Comparison of ENCODE assay signal across 20 cellular contexts in genomic region chr4:1822568-1823544, GRCh38. TPM values are rescaled to one million over a fixed set of nuclear protein-coding genes. Genes with fewer than 3 reads are reported as not detected.
DNase-seq lines count a peak whose midpoint lies in the region; ATAC-seq, FAIRE-seq and TF ChIP-seq lines count a peak whose summit lies in the region.
"Had no signal": no experiment of that assay in that cellular context is flagged by ENCODE, and none has a peak within 500 bp of the region (broad histone marks: within the 10 kb centered on the region; RNA-seq: fewer than 3 reads in every experiment).

No MANE protein-coding gene starts in this region.

- H3K27ac ChIP-seq in right cardiac atrium (ENCODE audit: low read length) (no peak overlapping the region), HepG2 (ENCODE audit: extremely low read length, insufficient read depth, low read length) (no peak overlapping the region)
- H3K27ac ChIP-seq: 22Rv1, A549, C4-2B had no signal

- ATAC-seq in right cardiac atrium: no peak
- ATAC-seq in HepG2: no peak
- ATAC-seq: A549 had no signal

- TF ChIP-seq POLR2A in HepG2 (IDR thresholded peaks at IDR 0.05; ENCODE audit: insufficient read depth in 1 of 2, low read depth in 2 of 2, low read length in 2 of 2): no peak

- POLR2A ChIA-PET in HepG2 (lab: Yijun Ruan, JAX): no interaction called here

- H3K9ac ChIP-seq in HepG2 (ENCODE audit: insufficient read depth, low read depth, low read length): no peak overlapping the region

- H3K36me3 ChIP-seq in HepG2 (replicated peaks in 1 of 2; ENCODE audit: control insufficient read depth in 1 of 2, insufficient read depth in 2 of 2, low read length in 2 of 2): peaks cover 27 to 51% of the 10 kb centered on the region in 2 experiments

- CTCF ChIA-PET in HepG2 (lab: Yijun Ruan, JAX; ENCODE audit: low intra/inter-chr PET ratio, low total read pairs): interaction anchor here (0.8 kb wide), 1 partner anchor 8 kb away, joined by 3 read pairs; no protein-coding TSS in a partner anchor

- intact Hi-C loops in right cardiac atrium (cut with DNase I) (no loop called here), cardiac septum (cut with DNase I) (no loop called here), HepG2 (cut with micrococcal nuclease; ENCODE audit: unreplicated experiment) (no loop called here)

- BruUV-seq in HepG2 (replicated peaks; lab: Mats Ljungman, UMichigan): no TSS peak

- H3K4me3 Mint-ChIP-seq in osteocyte (ENCODE audit: unreplicated experiment): no peak overlapping the region
- H3K4me3 Mint-ChIP-seq: CD4-positive, alpha-beta T cell; H9 had no signal

- H3K9me3 ChIP-seq in right cardiac atrium (ENCODE audit: control insufficient read depth, low read length): no peaks in the 10 kb centered on the region
- H3K9me3 ChIP-seq in HepG2 (ENCODE audit: low read length): no peaks in the 10 kb centered on the region
- H3K9me3 ChIP-seq: A549, Caco-2 had no signal

- DNase-seq in right cardiac atrium (peak in 2 of 3 donors; percentile 46 to 50), cardiac septum (ENCODE audit: low spot score) (no peak), HepG2 (ENCODE audit: low spot score) (no peak), osteocyte (ENCODE audit: extremely low spot score, unreplicated experiment) (peak; percentile 80), GM19238 (ENCODE audit: insufficient read length, low spot score) (no peak), frontal cortex (ENCODE audit: low spot score in 2 of 2) (no peak), NCI-H2081 (lab: John Stamatoyannopoulos, UW) (no peak)
- DNase-seq: AML-193; Caco-2; CD4-positive, alpha-beta T cell; DMS79; GDM1; H9 had no signal

- H2AFZ ChIP-seq in HepG2 (ENCODE audit: low read length): no peak overlapping the region

- H3K4me1 ChIP-seq in right cardiac atrium (ENCODE audit: control insufficient read depth, insufficient read depth, low read length): no peaks in the 10 kb centered on the region
- H3K4me1 ChIP-seq in HepG2 (ENCODE audit: insufficient read depth, low read length): peaks cover 16% of the 10 kb centered on the region
- H3K4me1 ChIP-seq: A549, Caco-2 had no signal

- H3K27ac Mint-ChIP-seq in osteocyte (ENCODE audit: unreplicated experiment): no peak overlapping the region
- H3K27ac Mint-ChIP-seq: CD4-positive, alpha-beta T cell had no signal

- H3K4me1 Mint-ChIP-seq in osteocyte (ENCODE audit: unreplicated experiment): no peaks in the 10 kb centered on the region
- H3K4me1 Mint-ChIP-seq: H9 had no signal

- WGBS in right cardiac atrium: 93% methylated on average over 37 of the region's 37 CpGs
- WGBS in HepG2 (ENCODE audit: low lambda C conversion rate): 97% methylated on average over 29 of the region's 37 CpGs

- TF ChIP-seq CTCF in HepG2 (CRISPR knock-in tag; IDR thresholded peaks at IDR 0.05): no peak
- no peak for TF ChIP-seq CTCF in osteocyte (IDR thresholded peaks at IDR 0.05)

- H3K27me3 ChIP-seq in right cardiac atrium (ENCODE audit: control insufficient read depth, insufficient read depth) (no peaks in the 10 kb centered on the region), HepG2 (ENCODE audit: control insufficient read depth in 1 of 2, insufficient read depth in 2 of 2, low read length in 2 of 2) (no peaks in the 10 kb centered on the region)

- no peak for TF ChIP-seq EP300 in HepG2 (IDR thresholded peaks at IDR 0.05; ENCODE audit: low read depth in 2 of 2, low read length in 2 of 2)
- TF ChIP-seq EP300 in HepG2 (CRISPR knock-in tag; IDR thresholded peaks at IDR 0.05; ENCODE audit: borderline replicate concordance): no peak

- H3K4me2 ChIP-seq in HepG2 (ENCODE audit: low read depth, low read length): no peak overlapping the region
- H3K4me2 ChIP-seq: A549 had no signal

- no peaks in the 10 kb centered on the region for H3K9me3 Mint-ChIP-seq in osteocyte (ENCODE audit: unreplicated experiment)
- H3K9me3 Mint-ChIP-seq: CD4-positive, alpha-beta T cell; H9 had no signal

- no peaks in the 10 kb centered on the region for H3K27me3 Mint-ChIP-seq in osteocyte (ENCODE audit: unreplicated experiment)
- H3K27me3 Mint-ChIP-seq: CD4-positive, alpha-beta T cell had no signal

- in situ Hi-C loops in HepG2 (cut with HindIII; ENCODE audit: extremely low pct_ligation_motif_present, low pct_unique_long_range_greater_than_20kb): no loop called here

- peaks cover 38% of the 10 kb centered on the region for H3K36me3 Mint-ChIP-seq in osteocyte (ENCODE audit: unreplicated experiment)

- no peak overlapping the region for H3K4me3 ChIP-seq in right cardiac atrium (ENCODE audit: low read length)
- H3K4me3 ChIP-seq in HepG2 (replicated peaks in 1 of 3; ENCODE audit: insufficient read depth in 1 of 3, low read depth in 2 of 3, low read length in 3 of 3): no peak overlapping the region
- H3K4me3 ChIP-seq: A549 had no signal

- no peaks in the 10 kb centered on the region for H4K20me1 ChIP-seq in HepG2 (ENCODE audit: insufficient read depth, low read length)

- FAIRE-seq in HepG2 (lab: Jason Lieb, UNC) (no peak), frontal cortex (lab: Jason Lieb, UNC) (no peak)
- FAIRE-seq: A549, D721Med, GM12892, GM18507, H1 had no signal

- no peak for TF ChIP-seq RAD21 in HepG2 (CRISPR knock-in tag; IDR thresholded peaks at IDR 0.05)

- no peaks in the 10 kb centered on the region for H3K79me2 ChIP-seq in HepG2 (ENCODE audit: insufficient read depth, low read length)

RNA-seq across cellular contexts. Expression of gene FGFR3, which starts 29.8 kb away (rescaled TPM):
- 10 to 100 TPM in 1 of 4 donors, 1 to 10 TPM in 3; 6.4 to 17.5 (median 8.8) TPM for total RNA-seq in right cardiac atrium
- 4.5 TPM for polyA plus RNA-seq in right cardiac atrium
- 4.7 TPM for total RNA-seq in cardiac septum
- total RNA-seq in HepG2 (2016; rRNA removed; fragmentation: Illumina TruSeq; extraction: Trizol): 40.2 and 103 TPM in 2 replicates
- total RNA-seq in HepG2 (2016; cell fraction: cytosol; rRNA removed; fragmentation: Illumina TruSeq; extraction: Trizol; ENCODE audit: low read depth): 18.3 and 22.4 TPM in 2 replicates
- total RNA-seq in HepG2 (2016; cell fraction: insoluble cytoplasmic fraction; rRNA removed; fragmentation: Illumina TruSeq; extraction: Trizol): 38.7 and 106 TPM in 2 replicates
- total RNA-seq in HepG2 (2016; cell fraction: membrane; rRNA removed; fragmentation: Illumina TruSeq; extraction: Trizol): 39.4 and 45.4 TPM in 2 replicates
- total RNA-seq in HepG2 (2016; cell fraction: nucleus; rRNA removed; fragmentation: Illumina TruSeq; extraction: Trizol): 114 and 144 TPM in 2 replicates
- 109 and 159 TPM in 2 replicates for polyA plus RNA-seq in HepG2 (2011; rRNA removed)
- 87.8 and 132 TPM in 2 replicates for polyA plus RNA-seq in HepG2 (2011; cell fraction: cytosol; rRNA removed)
- polyA plus RNA-seq in HepG2 (2011; cell fraction: nucleus; rRNA removed): 914 and 1,354 TPM in 2 replicates
- polyA plus RNA-seq in HepG2 (2012): 127 and 140 TPM in 2 replicates
- polyA plus RNA-seq in HepG2 (2016; cell fraction: cytosol; fragmentation: Illumina TruSeq; extraction: Trizol; ENCODE audit: low read depth): 6.7 and 7.6 TPM in 2 replicates
- polyA plus RNA-seq in HepG2 (2016; cell fraction: insoluble cytoplasmic fraction; fragmentation: Illumina TruSeq; extraction: Trizol; ENCODE audit: low read depth): 36.5 and 42.1 TPM in 2 replicates
- polyA plus RNA-seq in HepG2 (2016; cell fraction: membrane; fragmentation: Illumina TruSeq; extraction: Trizol; ENCODE audit: low read depth): 24.3 and 24.6 TPM in 2 replicates
- 393 and 407 TPM in 2 replicates for polyA plus RNA-seq in HepG2 (2016; cell fraction: nucleus; fragmentation: Illumina TruSeq; extraction: Trizol; ENCODE audit: insufficient read depth, low read depth)
- polyA minus RNA-seq in HepG2 (2011; rRNA and poly(A)+ RNA removed; ENCODE audit: low replicate concordance): 7.3 and 222 TPM in 2 replicates
- 97.8 and 100 TPM in 2 replicates for polyA minus RNA-seq in HepG2 (2011; cell fraction: cytosol; rRNA and poly(A)+ RNA removed)
- polyA minus RNA-seq in HepG2 (2011; cell fraction: nucleus; rRNA and poly(A)+ RNA removed): 130 and 153 TPM in 2 replicates
- total RNA-seq in osteocyte: 6.4 and 6.9 TPM in 2 replicates
- 6.9 TPM for total RNA-seq in frontal cortex

RNA-seq across cellular contexts. Expression of gene LETM1, which starts 33.1 kb away (rescaled TPM):
- total RNA-seq in right cardiac atrium: 10 to 100 TPM; 36.2 to 41.7 (median 38.4) TPM
- polyA plus RNA-seq in right cardiac atrium: 19.3 TPM
- 37.8 TPM for total RNA-seq in cardiac septum
- total RNA-seq in HepG2 (2016; rRNA removed; fragmentation: Illumina TruSeq; extraction: Trizol): 29.4 and 41.6 TPM in 2 replicates
- 5.3 and 7.1 TPM in 2 replicates for total RNA-seq in HepG2 (2016; cell fraction: cytosol; rRNA removed; fragmentation: Illumina TruSeq; extraction: Trizol; ENCODE audit: low read depth)
- total RNA-seq in HepG2 (2016; cell fraction: insoluble cytoplasmic fraction; rRNA removed; fragmentation: Illumina TruSeq; extraction: Trizol): 25.4 and 43.2 TPM in 2 replicates
- 10.6 and 10.8 TPM in 2 replicates for total RNA-seq in HepG2 (2016; cell fraction: membrane; rRNA removed; fragmentation: Illumina TruSeq; extraction: Trizol)
- total RNA-seq in HepG2 (2016; cell fraction: nucleus; rRNA removed; fragmentation: Illumina TruSeq; extraction: Trizol): 39.8 and 46.4 TPM in 2 replicates
- polyA plus RNA-seq in HepG2 (2011; rRNA removed): 9.7 and 14.7 TPM in 2 replicates
- 6.3 and 8.5 TPM in 2 replicates for polyA plus RNA-seq in HepG2 (2011; cell fraction: cytosol; rRNA removed)
- 56.2 and 61.1 TPM in 2 replicates for polyA plus RNA-seq in HepG2 (2011; cell fraction: nucleus; rRNA removed)
- 12.6 and 16.7 TPM in 2 replicates for polyA plus RNA-seq in HepG2 (2012)
- polyA plus RNA-seq in HepG2 (2016; cell fraction: cytosol; fragmentation: Illumina TruSeq; extraction: Trizol; ENCODE audit: low read depth): 1.6 and 2.1 TPM in 2 replicates
- polyA plus RNA-seq in HepG2 (2016; cell fraction: insoluble cytoplasmic fraction; fragmentation: Illumina TruSeq; extraction: Trizol; ENCODE audit: low read depth): 14.8 and 19.6 TPM in 2 replicates
- 3.7 and 4.3 TPM in 2 replicates for polyA plus RNA-seq in HepG2 (2016; cell fraction: membrane; fragmentation: Illumina TruSeq; extraction: Trizol; ENCODE audit: low read depth)
- polyA plus RNA-seq in HepG2 (2016; cell fraction: nucleus; fragmentation: Illumina TruSeq; extraction: Trizol; ENCODE audit: insufficient read depth, low read depth): 74.4 and 84.9 TPM in 2 replicates
- polyA minus RNA-seq in HepG2 (2011; rRNA and poly(A)+ RNA removed; ENCODE audit: low replicate concordance): 41.3 and 51.6 TPM in 2 replicates
- polyA minus RNA-seq in HepG2 (2011; cell fraction: cytosol; rRNA and poly(A)+ RNA removed): 26.3 and 30.1 TPM in 2 replicates
- polyA minus RNA-seq in HepG2 (2011; cell fraction: nucleus; rRNA and poly(A)+ RNA removed): 21.1 and 31.3 TPM in 2 replicates
- 48.2 and 49.9 TPM in 2 replicates for total RNA-seq in osteocyte
- total RNA-seq in frontal cortex: 115 TPM

RNA-seq across cellular contexts. Expression of gene NSD2, which starts 48.3 kb away (rescaled TPM):
- 10 to 100 TPM; 44.4 to 52.0 (median 46.6) TPM for total RNA-seq in right cardiac atrium
- polyA plus RNA-seq in right cardiac atrium: 10.8 TPM
- total RNA-seq in cardiac septum: 60.4 TPM
- 62.0 and 65.9 TPM in 2 replicates for total RNA-seq in HepG2 (2016; rRNA removed; fragmentation: Illumina TruSeq; extraction: Trizol)
- 184 and 195 TPM in 2 replicates for total RNA-seq in HepG2 (2016; cell fraction: cytosol; rRNA removed; fragmentation: Illumina TruSeq; extraction: Trizol; ENCODE audit: low read depth)
- 53.2 and 63.6 TPM in 2 replicates for total RNA-seq in HepG2 (2016; cell fraction: insoluble cytoplasmic fraction; rRNA removed; fragmentation: Illumina TruSeq; extraction: Trizol)
- total RNA-seq in HepG2 (2016; cell fraction: membrane; rRNA removed; fragmentation: Illumina TruSeq; extraction: Trizol): 147 and 176 TPM in 2 replicates
- 58.7 and 66.8 TPM in 2 replicates for total RNA-seq in HepG2 (2016; cell fraction: nucleus; rRNA removed; fragmentation: Illumina TruSeq; extraction: Trizol)
- polyA plus RNA-seq in HepG2 (2011; rRNA removed): 19.4 and 22.0 TPM in 2 replicates
- polyA plus RNA-seq in HepG2 (2011; cell fraction: cytosol; rRNA removed): 11.1 and 12.8 TPM in 2 replicates
- 56.9 and 75.7 TPM in 2 replicates for polyA plus RNA-seq in HepG2 (2011; cell fraction: nucleus; rRNA removed)
- 26.3 and 32.9 TPM in 2 replicates for polyA plus RNA-seq in HepG2 (2012)
- 11.4 and 12.5 TPM in 2 replicates for polyA plus RNA-seq in HepG2 (2016; cell fraction: cytosol; fragmentation: Illumina TruSeq; extraction: Trizol; ENCODE audit: low read depth)
- polyA plus RNA-seq in HepG2 (2016; cell fraction: insoluble cytoplasmic fraction; fragmentation: Illumina TruSeq; extraction: Trizol; ENCODE audit: low read depth): 37.5 and 47.3 TPM in 2 replicates
- polyA plus RNA-seq in HepG2 (2016; cell fraction: membrane; fragmentation: Illumina TruSeq; extraction: Trizol; ENCODE audit: low read depth): 30.1 and 30.2 TPM in 2 replicates
- polyA plus RNA-seq in HepG2 (2016; cell fraction: nucleus; fragmentation: Illumina TruSeq; extraction: Trizol; ENCODE audit: insufficient read depth, low read depth): 107 and 112 TPM in 2 replicates
- 72.2 and 123 TPM in 2 replicates for polyA minus RNA-seq in HepG2 (2011; rRNA and poly(A)+ RNA removed; ENCODE audit: low replicate concordance)
- 27.9 and 31.4 TPM in 2 replicates for polyA minus RNA-seq in HepG2 (2011; cell fraction: cytosol; rRNA and poly(A)+ RNA removed)
- polyA minus RNA-seq in HepG2 (2011; cell fraction: nucleus; rRNA and poly(A)+ RNA removed): 66.3 and 67.3 TPM in 2 replicates
- total RNA-seq in osteocyte: 63.4 and 66.4 TPM in 2 replicates
- 113 TPM for total RNA-seq in frontal cortex

Comparison
In these comparisons a context has a peak if more than half of its experiments do, and no peak if none do; other contexts are left out.
1. DNase-seq: peak in right cardiac atrium (2 of 3) and osteocyte (single experiment); none in cardiac septum (single experiment), HepG2 (single experiment), GM19238 (single experiment), frontal cortex (0 of 2) and NCI-H2081 (0 of 2).